In genomic region chr3:182683335-182684257, GRCh38 we compare ENCODE assay signal across 8 cellular contexts.
A peak's percentile ranks its signal among the peaks of the same experiment; 100 is the strongest.
DNase-seq lines count a peak whose midpoint lies in the region; ATAC-seq, FAIRE-seq and TF ChIP-seq lines count a peak whose summit lies in the region.

No MANE protein-coding gene starts in this region.

- TF ChIP-seq CTCF in neutrophil (IDR thresholded peaks at IDR 0.05) (peak; percentile 72), transverse colon (IDR thresholded peaks at IDR 0.05) (peak; percentile 78 to 90 (median 86))

- ATAC-seq in GM21717 (IDR thresholded peaks at IDR 0.05; ENCODE audit: unreplicated experiment) = peak; percentile 63

- H3K9me3 ChIP-seq in neutrophil (no peaks in the 10 kb centered on the region), transverse colon (no peaks in the 10 kb centered on the region)

- FAIRE-seq in RCC 7860 (lab: Jason Lieb, UNC) = peak; percentile 72

- H3K36me3 ChIP-seq in neutrophil (no peaks in the 10 kb centered on the region), transverse colon (no peaks in the 10 kb centered on the region)

- in situ Hi-C loops in KBM-7 (cut with MboI; ENCODE audit: low pct_unique_long_range_greater_than_20kb, low sequenced_read_pairs) (no loop called here), transverse colon (cut with MboI; ENCODE audit: low pct_ligation_motif_present in 1 of 4, low pct_unique_long_range_greater_than_20kb in 1 of 4, low sequenced_read_pairs in 3 of 4) (loop anchor here (10.0 to 25.0 kb wide), 2 partner anchors 971 to 979 kb away; partner anchors contain the start of gene SOX2 (in 1 of the 4))

- H3K4me3 ChIP-seq in neutrophil (ENCODE audit: low read depth in 1 of 2, low read length in 1 of 2) = peak overlapping the region in 1 of 2 experiments; percentile 62
- H3K4me3 ChIP-seq in transverse colon = peak overlapping the region in 3 of 4 donors; percentile 50 to 58 (median 56)

- H3K27ac ChIP-seq in neutrophil (no peak overlapping the region), transverse colon (peak overlapping the region; percentile 70 to 79 (median 74))

- H3K27me3 ChIP-seq in neutrophil = peaks cover 50% of the 10 kb centered on the region
- H3K27me3 ChIP-seq in transverse colon = peaks cover 33% of the 10 kb centered on the region

- 4 to 10% methylated on average over 5 to 8 of the region's 8 CpGs for whole genome bisulfite sequencing in transverse colon (ENCODE audit: low coverage in 1 of 2), 2 donors

- no peak for TF ChIP-seq POLR2A in transverse colon (IDR thresholded peaks at IDR 0.05)

- peak; percentile 76 for DNase-seq in Daoy (ENCODE audit: low read depth)
- peak; percentile 76 for DNase-seq in KBM-7
- DNase-seq in RCC 7860 (ENCODE audit: low spot score) = peak; percentile 28
- peak; percentile 34 for DNase-seq in activated effector memory CD4-positive, alpha-beta T cell treated with Interleukin-2 at 50 U/mL for 16 hours
- DNase-seq in foreskin melanocyte = peak; percentile 55
- peak; percentile 74 for DNase-seq in transverse colon

- no peak for TF ChIP-seq EP300 in transverse colon (IDR thresholded peaks at IDR 0.05; ENCODE audit: low read depth)

- H3K4me1 ChIP-seq in neutrophil (ENCODE audit: control insufficient read depth in 1 of 2, insufficient read depth in 1 of 2, low read depth in 1 of 2, low read length in 1 of 2) (peaks cover 20 to 21% of the 10 kb centered on the region in 2 experiments), transverse colon (peaks cover 0 to 39% (median 25%) of the 10 kb centered on the region in 4 donors)

- intact Hi-C loops in transverse colon (cut with DNase I; ENCODE audit: low total_unique reads) = loop anchor here (10.0 kb wide), 1 partner anchor 969 kb away; the partner anchor contains the start of gene SOX2
